3 cellular contexts compared by ENCODE assay signal in genomic region chr5:68116868-68117411, GRCh38.
TF ChIP-seq lines count a peak whose summit lies in the region.

No MANE protein-coding gene starts in this region.

TF ChIP-seq in A549, 52 proteins besides CTCF, POLR2A, EP300 and RAD21:
- TF ChIP-seq MAFK (IDR thresholded peaks at IDR 0.05; ENCODE audit: partially characterized antibody) (peak; percentile 54), BHLHE40 (IDR thresholded peaks at IDR 0.05; ENCODE audit: low read depth, low read length) (no peak)

TF ChIP-seq in IMR-90, 13 proteins besides CTCF, POLR2A, EP300 and RAD21:
- TF ChIP-seq SMC3 (IDR thresholded peaks at IDR 0.05; ENCODE audit: low read depth, low read length): no peak
- TF ChIP-seq MAFK (IDR thresholded peaks at IDR 0.05; ENCODE audit: low read depth, low read length): peak; percentile 59
TF ChIP-seq in IMR-90: peak in this region for 1.

TF ChIP-seq in K562, 482 proteins besides CTCF, POLR2A, EP300 and RAD21:
- TF ChIP-seq ZNF174 (CRISPR knock-in tag; IDR thresholded peaks at IDR 0.05) (no peak), XRCC5 (IDR thresholded peaks at IDR 0.05; ENCODE audit: low read depth, low read length) (no peak), ZNF583 (CRISPR knock-in tag; IDR thresholded peaks at IDR 0.05) (no peak), STAT5B (CRISPR knock-in tag; IDR thresholded peaks at IDR 0.05) (no peak), MLX (CRISPR knock-in tag; conservative IDR thresholded peaks at IDR 0.05) (no peak), C11orf30 (IDR thresholded peaks at IDR 0.05; ENCODE audit: low read depth) (peak; percentile 36; the same call in 1 of the 2 replicates), CGGBP1 (CRISPR knock-in tag; IDR thresholded peaks at IDR 0.05) (no peak), BHLHE40 (IDR thresholded peaks at IDR 0.05; ENCODE audit: low read length) (no peak), MAFF (IDR thresholded peaks at IDR 0.05; ENCODE audit: low read length) (peak; percentile 9; the same call in 1 of the 2 replicates), KLF16 (IDR thresholded peaks at IDR 0.05) (no peak), TAF1 (IDR thresholded peaks at IDR 0.05; ENCODE audit: control insufficient read depth, extremely low read depth, insufficient read depth, low read length, severe bottlenecking) (no peak), LEF1 (IDR thresholded peaks at IDR 0.05) (no peak), MAFG (tag; conservative IDR thresholded peaks at IDR 0.05) (peak; percentile 55), ZNF316 (IDR thresholded peaks at IDR 0.05) (peak; percentile 77; the same call in 1 of the 2 replicates), FOXA3 (CRISPR knock-in tag; conservative IDR thresholded peaks at IDR 0.05 in 1 of 2, IDR thresholded peaks at IDR 0.05 in 1 of 2) (no peak)
